20 cellular contexts compared by ENCODE assay signal in the genomic region with DNA sequence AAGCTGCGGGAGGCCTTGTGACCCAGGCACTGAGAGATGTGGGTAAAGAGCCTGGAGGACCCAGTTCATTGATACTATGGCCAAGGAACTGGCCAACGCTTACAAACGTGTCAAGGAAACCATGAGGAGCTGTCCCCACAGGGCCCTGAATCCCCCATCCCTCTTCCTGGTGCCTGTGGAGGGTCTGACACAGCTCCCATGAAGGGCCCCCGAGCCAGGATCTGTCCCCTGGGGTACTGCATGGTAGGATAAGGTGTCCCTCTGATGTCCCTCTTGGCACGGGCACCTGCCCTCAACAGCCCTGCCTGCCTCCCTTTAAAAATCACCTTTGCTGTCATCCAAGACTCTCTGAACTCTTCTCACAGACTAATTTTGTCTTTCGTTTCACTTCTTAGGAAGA.
DNase-seq lines count a peak whose midpoint lies in the region; TF ChIP-seq lines count a peak whose summit lies in the region.
"Had no signal": no experiment of that assay in that cellular context is flagged by ENCODE, and none has a peak within 500 bp of the region (broad histone marks: within the 10 kb centered on the region; RNA-seq: fewer than 3 reads in every experiment).

No MANE protein-coding gene starts in this region.

- H3K36me3 Mint-ChIP-seq in chondrocyte (ENCODE audit: low read depth) (peaks cover 1% of the 10 kb centered on the region), type B pancreatic cell (no peaks in the 10 kb centered on the region)
- H3K36me3 Mint-ChIP-seq in CD8-positive, alpha-beta memory T cell = no peaks in the 10 kb centered on the region
- H3K36me3 Mint-ChIP-seq in activated CD4-positive, alpha-beta T cell treated with anti-CD3 and anti-CD28 coated beads, Interleukin-2, amount 10 ng/mL, durations not matched to agents 24 days and 14 days (ENCODE audit: low read depth) = no peaks in the 10 kb centered on the region

- no peaks in the 10 kb centered on the region for H3K9me3 Mint-ChIP-seq in chondrocyte (ENCODE audit: low read depth)
- H3K9me3 Mint-ChIP-seq in CD8-positive, alpha-beta memory T cell = no peaks in the 10 kb centered on the region
- H3K9me3 Mint-ChIP-seq in activated CD4-positive, alpha-beta T cell treated with anti-CD3 and anti-CD28 coated beads, Interleukin-2, amount 10 ng/mL, durations not matched to agents 24 days and 14 days = no peaks in the 10 kb centered on the region
- H3K9me3 Mint-ChIP-seq in type B pancreatic cell = no peaks in the 10 kb centered on the region

- peaks cover 12 to 100% (median 94%) of the 10 kb centered on the region in 10 experiments for H3K4me1 ChIP-seq in BLaER1 treated with 17β-estradiol and CSF1 and Interleukin-3, amounts not matched to agents 10 nM and 100 nM
- H3K4me1 ChIP-seq in right atrium auricular region = peaks cover 0 to 64% of the 10 kb centered on the region in 2 donors
- H3K4me1 ChIP-seq in spleen = peaks cover 0 to 28% (median 14%) of the 10 kb centered on the region in 6 donors
- no peaks in the 10 kb centered on the region for H3K4me1 ChIP-seq in CD8-positive, alpha-beta memory T cell (ENCODE audit: insufficient read depth, low read length)
- H3K4me1 ChIP-seq: A549 had no signal

- H4K20me1 ChIP-seq in BLaER1 treated with 17β-estradiol and CSF1 and Interleukin-3, amounts not matched to agents 10 nM and 100 nM = peaks cover 0 to 39% (median 0%) of the 10 kb centered on the region in 11 experiments; a peak in 7 of 22 replicates

- TF ChIP-seq CTCF in chondrocyte (IDR thresholded peaks at IDR 0.05) (no peak), right atrium auricular region (IDR thresholded peaks at IDR 0.05) (no peak), spleen (IDR thresholded peaks at IDR 0.05 in 8 of 11, conservative IDR thresholded peaks at IDR 0.05 in 3 of 11) (no peak), type B pancreatic cell (conservative IDR thresholded peaks at IDR 0.05) (no peak)

- no peak for TF ChIP-seq POLR2A in spleen (IDR thresholded peaks at IDR 0.05)

- H3K9me3 ChIP-seq in BLaER1 treated with 17β-estradiol and CSF1 and Interleukin-3, amounts not matched to agents 10 nM and 100 nM (replicated peaks in 1 of 11) = no peaks in the 10 kb centered on the region
- H3K9me3 ChIP-seq in right atrium auricular region = no peaks in the 10 kb centered on the region
- H3K9me3 ChIP-seq in spleen = no peaks in the 10 kb centered on the region
- no peaks in the 10 kb centered on the region for H3K9me3 ChIP-seq in CD8-positive, alpha-beta memory T cell (ENCODE audit: low read length)
- H3K9me3 ChIP-seq: A549 had no signal

- POLR2A ChIA-PET in CD8-positive, alpha-beta memory T cell (lab: Charles Lee) = no interaction called here

- no peak overlapping the region for H3K4me3 ChIP-seq in BLaER1 treated with 17β-estradiol and CSF1 and Interleukin-3, amounts not matched to agents 10 nM and 100 nM
- H3K4me3 ChIP-seq in right atrium auricular region (no peak overlapping the region), spleen (no peak overlapping the region)
- no peak overlapping the region for H3K4me3 ChIP-seq in CD8-positive, alpha-beta memory T cell (ENCODE audit: low read length)
- H3K4me3 ChIP-seq: A549, GM23248, PC-9 had no signal

- CTCF ChIA-PET in CD8-positive, alpha-beta memory T cell (lab: Charles Lee) = interaction anchor here (1.1 to 8.8 kb wide), 4 partner anchors 11 to 236 kb away, joined by 3 to 81 read pairs (median 8); no protein-coding TSS in a partner anchor

- H3K27ac Mint-ChIP-seq in chondrocyte (ENCODE audit: unreplicated experiment) (no peak overlapping the region), type B pancreatic cell (no peak overlapping the region)
- H3K27ac Mint-ChIP-seq in CD8-positive, alpha-beta memory T cell = no peak overlapping the region
- no peak overlapping the region for H3K27ac Mint-ChIP-seq in activated CD4-positive, alpha-beta T cell treated with anti-CD3 and anti-CD28 coated beads, Interleukin-2, amount 10 ng/mL, durations not matched to agents 24 days and 14 days

- H3K4me2 ChIP-seq in BLaER1 treated with 17β-estradiol and CSF1 and Interleukin-3, amounts not matched to agents 10 nM and 100 nM = peak overlapping the region in 9 of 11 experiments; percentile 15 to 91 (median 77); a peak in 17 of 22 replicates
- H3K4me2 ChIP-seq: A549, PC-9 had no signal

- H3K4me1 Mint-ChIP-seq in chondrocyte (ENCODE audit: low read depth) = peaks cover 16% of the 10 kb centered on the region
- no peaks in the 10 kb centered on the region for H3K4me1 Mint-ChIP-seq in CD8-positive, alpha-beta memory T cell
- no peaks in the 10 kb centered on the region for H3K4me1 Mint-ChIP-seq in activated CD4-positive, alpha-beta T cell treated with anti-CD3 and anti-CD28 coated beads, Interleukin-2, amount 10 ng/mL, durations not matched to agents 24 days and 14 days
- no peaks in the 10 kb centered on the region for H3K4me1 Mint-ChIP-seq in type B pancreatic cell (ENCODE audit: unreplicated experiment)

- intact Hi-C loops in spleen (cut with DNase I; ENCODE audit: low total_unique reads) = loop anchor here (5.0 kb wide), 2 partner anchors 166 to 231 kb away; no protein-coding TSS in a partner anchor
- intact Hi-C loops in activated CD4-positive, alpha-beta T cell treated with anti-CD3 and anti-CD28 coated beads, Interleukin-2, amount 10 ng/mL, durations not matched to agents 24 days and 14 days (cut with micrococcal nuclease) = loop anchor here (10.0 kb wide), 1 partner anchor 398 kb away; no protein-coding TSS in a partner anchor

- no peak overlapping the region for H3K9ac ChIP-seq in BLaER1 treated with 17β-estradiol and CSF1 and Interleukin-3, amounts not matched to agents 10 nM and 100 nM
- H3K9ac ChIP-seq: GM23248 had no signal

- H3K27ac ChIP-seq in BLaER1 treated with 17β-estradiol and CSF1 and Interleukin-3, amounts not matched to agents 10 nM and 100 nM = no peak overlapping the region
- H3K27ac ChIP-seq in right atrium auricular region (peak overlapping the region; percentile 54 to 55), spleen (no peak overlapping the region)
- no peak overlapping the region for H3K27ac ChIP-seq in CD8-positive, alpha-beta memory T cell (ENCODE audit: low read depth, low read length)
- H3K27ac ChIP-seq: A549, C4-2B, GM23248, PC-9 had no signal

- DNase-seq in chondrocyte (ENCODE audit: low spot score) = peak; percentile 72
- DNase-seq in right atrium auricular region (ENCODE audit: low spot score) = no peak
- DNase-seq in spleen = peak; percentile 59
- no peak for DNase-seq in CD8-positive, alpha-beta memory T cell
- no peak for DNase-seq in activated CD4-positive, alpha-beta T cell treated with anti-CD3 and anti-CD28 coated beads, Interleukin-2, amount 10 ng/mL, durations not matched to agents 24 days and 14 days
- DNase-seq in type B pancreatic cell (ENCODE audit: extremely low spot score, unreplicated experiment) = no peak
- DNase-seq: AML-193, GM23248, H7, NCI-H1048, NCI-H1417, NCI-H1694 treated with DMSO at 0.1 percent for 48 hours, NCI-H2081, NCI-H2227 treated with DMSO at 0.1 percent for 48 hours, NCI-H526 treated with DMSO at 0.1 percent for 48 hours, PC-9, SHP77 had no signal

- H3K27me3 Mint-ChIP-seq in chondrocyte (ENCODE audit: low read depth) (peaks cover 25% of the 10 kb centered on the region), type B pancreatic cell (peaks cover 12% of the 10 kb centered on the region)
- H3K27me3 Mint-ChIP-seq in CD8-positive, alpha-beta memory T cell = peaks cover 6 to 18% of the 10 kb centered on the region in 2 donors
- no peaks in the 10 kb centered on the region for H3K27me3 Mint-ChIP-seq in activated CD4-positive, alpha-beta T cell treated with anti-CD3 and anti-CD28 coated beads, Interleukin-2, amount 10 ng/mL, durations not matched to agents 24 days and 14 days

- 63 to 86% (median 72%) methylated on average over 6 of the region's 6 CpGs for WGBS in spleen, 5 donors

- H3K27me3 ChIP-seq in BLaER1 treated with 17β-estradiol and CSF1 and Interleukin-3, amounts not matched to agents 10 nM and 100 nM = peaks cover 10 to 28% (median 14%) of the 10 kb centered on the region in 11 experiments; a peak in 11 of 22 replicates
- no peaks in the 10 kb centered on the region for H3K27me3 ChIP-seq in right atrium auricular region
- H3K27me3 ChIP-seq in spleen (replicated peaks in 1 of 7) = peaks cover 0 to 16% (median 0%) of the 10 kb centered on the region in 7 donors
- no peaks in the 10 kb centered on the region for H3K27me3 ChIP-seq in CD8-positive, alpha-beta memory T cell (ENCODE audit: insufficient read depth, low read length, poor library complexity, severe bottlenecking)

- no peaks in the 10 kb centered on the region for H3K36me3 ChIP-seq in BLaER1 treated with 17β-estradiol and CSF1 and Interleukin-3, amounts not matched to agents 10 nM and 100 nM
- H3K36me3 ChIP-seq in right atrium auricular region = peaks cover 34% of the 10 kb centered on the region
- H3K36me3 ChIP-seq in spleen = peaks cover 0 to 5% (median 0%) of the 10 kb centered on the region in 6 donors
- H3K36me3 ChIP-seq in CD8-positive, alpha-beta memory T cell (ENCODE audit: insufficient read depth, low read length) = no peaks in the 10 kb centered on the region

- no peak overlapping the region for H3K4me3 Mint-ChIP-seq in chondrocyte (ENCODE audit: unreplicated experiment)
- no peak overlapping the region for H3K4me3 Mint-ChIP-seq in CD8-positive, alpha-beta memory T cell
- H3K4me3 Mint-ChIP-seq in activated CD4-positive, alpha-beta T cell treated with anti-CD3 and anti-CD28 coated beads, Interleukin-2, amount 10 ng/mL, durations not matched to agents 24 days and 14 days = no peak overlapping the region
- H3K4me3 Mint-ChIP-seq in type B pancreatic cell = no peak overlapping the region

Comparison
In these comparisons a context has a peak if more than half of its experiments do, and no peak if none do; other contexts are left out.
1. H3K27ac ChIP-seq: peak in right atrium auricular region (2 of 2); none in BLaER1 treated with 17β-estradiol and CSF1 and Interleukin-3, amounts not matched to agents 10 nM and 100 nM (0 of 11), spleen (0 of 8) and CD8-positive, alpha-beta memory T cell (single experiment).
2. DNase-seq: peak in chondrocyte (single experiment) and spleen (single experiment); none in right atrium auricular region (single experiment), CD8-positive, alpha-beta memory T cell (0 of 5), activated CD4-positive, alpha-beta T cell treated with anti-CD3 and anti-CD28 coated beads, Interleukin-2, amount 10 ng/mL, durations not matched to agents 24 days and 14 days (single experiment) and type B pancreatic cell (single experiment).